ENCODE assay signal across 1 cellular context in the genomic region with DNA sequence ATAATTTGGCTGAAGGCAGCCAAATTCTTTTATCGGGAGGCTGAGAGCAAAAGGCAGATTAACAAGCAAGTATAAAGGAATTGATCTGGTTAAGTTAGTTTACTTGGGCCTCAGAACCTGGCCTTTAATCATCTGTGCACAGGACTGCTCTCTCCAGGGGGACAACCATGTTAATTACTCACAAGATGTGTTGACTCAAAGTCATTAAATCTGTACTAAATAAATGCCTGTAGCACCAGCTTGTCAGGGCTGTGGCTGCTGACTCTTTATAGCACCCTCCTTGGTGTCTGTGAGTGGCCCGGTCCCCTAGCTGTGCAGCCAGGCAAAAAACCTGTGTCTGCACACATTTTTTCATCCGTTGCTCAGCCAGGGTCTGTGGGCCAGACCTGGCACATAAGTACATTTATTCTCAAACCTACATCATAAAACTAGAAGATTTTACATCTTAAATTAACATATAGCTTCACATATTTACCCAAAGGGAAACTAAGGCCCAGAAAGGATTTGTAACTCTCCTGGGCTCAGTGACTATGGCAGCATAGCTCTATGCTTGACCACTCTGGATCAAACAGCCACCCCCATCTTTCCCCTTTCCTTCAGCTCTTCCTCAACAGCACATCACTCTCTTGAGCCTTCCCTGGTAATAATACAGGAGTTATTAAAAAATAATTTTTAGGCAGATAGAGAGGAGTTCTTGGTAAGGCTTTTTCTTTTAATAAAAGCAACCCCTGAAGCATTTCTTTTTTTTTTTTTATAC.
TF ChIP-seq lines count a peak whose summit lies in the region.

No MANE protein-coding gene starts in this region.

TF ChIP-seq in endothelial cell of umbilical vein, 7 proteins besides CTCF, POLR2A, EP300 and RAD21 (continued from another document):
- TF ChIP-seq FOS (IDR thresholded peaks at IDR 0.05; ENCODE audit: borderline replicate concordance, insufficient read depth, low read length) (no peak), POLR2AphosphoS5 (IDR thresholded peaks at IDR 0.05; ENCODE audit: insufficient read depth, low read depth, low read length) (no peak), MYC (IDR thresholded peaks at IDR 0.05; ENCODE audit: low read depth, low read length) (no peak), JUN (IDR thresholded peaks at IDR 0.05; ENCODE audit: borderline replicate concordance, insufficient read depth, insufficient read length, low read depth) (no peak), EZH2 (IDR thresholded peaks at IDR 0.05; ENCODE audit: borderline replicate concordance, low read depth, low read length, severe bottlenecking) (no peak)
TF ChIP-seq in endothelial cell of umbilical vein: peak in this region for 0.
